ENCODE assay signal across 9 cellular contexts in the genomic region with DNA sequence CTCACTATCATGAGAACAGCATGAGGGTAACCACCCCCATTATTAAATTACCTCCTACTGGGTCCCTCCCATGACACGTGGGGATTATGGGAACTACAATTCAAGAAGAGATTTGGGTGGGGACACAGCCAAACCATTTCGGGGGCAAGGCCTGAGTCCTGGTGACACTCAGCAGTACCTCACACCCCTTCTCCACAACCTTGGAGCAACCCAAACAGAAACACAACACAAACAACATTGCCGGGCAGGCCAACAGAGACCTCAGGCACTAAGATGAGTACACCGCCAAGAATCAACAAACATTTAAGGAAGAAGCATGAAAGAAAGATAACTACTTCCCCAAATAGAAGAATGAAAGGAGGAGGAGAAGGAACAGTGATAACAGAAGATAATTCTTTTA.
"Had no signal": no experiment of that assay in that cellular context is flagged by ENCODE, and none has a peak within 500 bp of the region (broad histone marks: within the 10 kb centered on the region; RNA-seq: fewer than 3 reads in every experiment).

No MANE protein-coding gene starts in this region.

- DNase-seq: GOT3, H7, HFFc6, KG1 had no signal

- H3K4me3 Mint-ChIP-seq: HFFc6, IgD-negative memory B cell had no signal

- H3K4me1 Mint-ChIP-seq: IgD-negative memory B cell had no signal

- H3K4me1 ChIP-seq: HAP-1 had no signal

- H3K9me3 Mint-ChIP-seq: HFFc6, IgD-negative memory B cell had no signal

- H3K27ac ChIP-seq: HL-60 had no signal

- H3K4me3 ChIP-seq: HAP-1 had no signal

- H3K27ac Mint-ChIP-seq: HFFc6, IgD-negative memory B cell had no signal

- H3K36me3 Mint-ChIP-seq: IgD-negative memory B cell had no signal

- H3K36me3 ChIP-seq: HAP-1 had no signal

- ATAC-seq: HCT116, HepG2 had no signal
